17 cellular contexts compared by ENCODE assay signal in genomic region chr2:51960846-51961335, GRCh38.
"Had no signal": no experiment of that assay in that cellular context is flagged by ENCODE, and none has a peak within 500 bp of the region (broad histone marks: within the 10 kb centered on the region; RNA-seq: fewer than 3 reads in every experiment).

No MANE protein-coding gene starts in this region.

- H3K36me3 Mint-ChIP-seq: T-cell, type B pancreatic cell had no signal

- H3K4me1 Mint-ChIP-seq: activated B cell treated with CpG ODN at 0.5 μM for 24 hours; activated CD4-positive, alpha-beta T cell treated with anti-CD3 and anti-CD28 coated beads, Interleukin-2, amount 10 ng/mL, durations not matched to agents 24 days and 14 days; T-cell had no signal

- H3K27me3 Mint-ChIP-seq: activated B cell treated with CpG ODN at 0.5 μM for 24 hours; activated CD4-positive, alpha-beta T cell treated with anti-CD3 and anti-CD28 coated beads, Interleukin-2, amount 10 ng/mL, durations not matched to agents 24 days and 14 days; activated T-cell treated with anti-CD3 and anti-CD28 coated beads, Interleukin-2, amount 50 U/mL, for 24 hours; stimulated activated naive CD8-positive, alpha-beta T cell treated with anti-CD3 and anti-CD28 coated beads, Interleukin-15, Interleukin-2, amounts not matched to agents 100 ng/mL and 50 ng/mL, for 24 hours; T-cell; type B pancreatic cell had no signal

- H3K9me3 Mint-ChIP-seq: activated B cell treated with CpG ODN at 0.5 μM for 24 hours; activated CD4-positive, alpha-beta T cell treated with anti-CD3 and anti-CD28 coated beads, Interleukin-2, amount 10 ng/mL, durations not matched to agents 24 days and 14 days; type B pancreatic cell had no signal

- H3K4me3 ChIP-seq: cardiac muscle cell, left lung had no signal

- DNase-seq: activated B cell treated with CpG ODN at 0.5 μM for 24 hours; activated CD4-positive, alpha-beta T cell treated with anti-CD3 and anti-CD28 coated beads, Interleukin-2, amount 10 ng/mL, durations not matched to agents 24 days and 14 days; activated CD8-positive, alpha-beta T cell treated with anti-CD3 and anti-CD28 coated beads, Interleukin-2, amount 10 ng/mL, durations not matched to agents 7 days and 5 days; activated naive CD4-positive, alpha-beta T cell treated with anti-CD3 and anti-CD28 coated beads for 36 hours; activated T-cell treated with anti-CD3 and anti-CD28 coated beads, Interleukin-2, amount 50 U/mL, for 24 hours; aorta; glutamatergic neuron; hippocampal formation; left lung; occipital lobe; stimulated activated CD4-positive, alpha-beta T cell treated with anti-CD3 and anti-CD28 coated beads, Interleukin-2, amount 100 ng/mL, for 24 hours; T-cell had no signal

- H3K27me3 ChIP-seq: cardiac muscle cell, foreskin keratinocyte, left lung had no signal

- ATAC-seq: activated CD8-positive, alpha-beta T cell treated with anti-CD3 and anti-CD28 coated beads, Interleukin-2, amount 10 ng/mL, durations not matched to agents 7 days and 5 days; foreskin keratinocyte; left lung; T-cell had no signal

- H3K4me1 ChIP-seq: foreskin keratinocyte, left lung had no signal

- H3K36me3 ChIP-seq: cardiac muscle cell, left lung had no signal

- H3K27ac Mint-ChIP-seq: activated B cell treated with CpG ODN at 0.5 μM for 24 hours; activated CD4-positive, alpha-beta T cell treated with anti-CD3 and anti-CD28 coated beads, Interleukin-2, amount 10 ng/mL, durations not matched to agents 24 days and 14 days; activated CD8-positive, alpha-beta T cell treated with anti-CD3 and anti-CD28 coated beads, Interleukin-2, amount 10 ng/mL, durations not matched to agents 7 days and 5 days; activated naive CD4-positive, alpha-beta T cell treated with anti-CD3 and anti-CD28 coated beads for 36 hours; activated T-cell treated with anti-CD3 and anti-CD28 coated beads, Interleukin-2, amount 50 U/mL, for 24 hours; stimulated activated naive CD8-positive, alpha-beta T cell treated with anti-CD3 and anti-CD28 coated beads, Interleukin-15, Interleukin-2, amounts not matched to agents 100 ng/mL and 50 ng/mL, for 24 hours; T-cell; type B pancreatic cell had no signal

- H3K9me3 ChIP-seq: left lung had no signal

- H3K27ac ChIP-seq: cardiac muscle cell, epithelial cell of prostate, foreskin keratinocyte, left lung had no signal

- H3K4me3 Mint-ChIP-seq: activated B cell treated with CpG ODN at 0.5 μM for 24 hours; activated CD4-positive, alpha-beta T cell treated with anti-CD3 and anti-CD28 coated beads, Interleukin-2, amount 10 ng/mL, durations not matched to agents 24 days and 14 days; activated CD8-positive, alpha-beta T cell treated with anti-CD3 and anti-CD28 coated beads, Interleukin-2, amount 10 ng/mL, durations not matched to agents 7 days and 5 days; activated naive CD4-positive, alpha-beta T cell treated with anti-CD3 and anti-CD28 coated beads for 36 hours; activated T-cell treated with anti-CD3 and anti-CD28 coated beads, Interleukin-2, amount 50 U/mL, for 24 hours; stimulated activated naive CD8-positive, alpha-beta T cell treated with anti-CD3 and anti-CD28 coated beads, Interleukin-15, Interleukin-2, amounts not matched to agents 100 ng/mL and 50 ng/mL, for 24 hours; T-cell; type B pancreatic cell had no signal
